Comparison of ENCODE assay signal across 8 cellular contexts in the genomic region with DNA sequence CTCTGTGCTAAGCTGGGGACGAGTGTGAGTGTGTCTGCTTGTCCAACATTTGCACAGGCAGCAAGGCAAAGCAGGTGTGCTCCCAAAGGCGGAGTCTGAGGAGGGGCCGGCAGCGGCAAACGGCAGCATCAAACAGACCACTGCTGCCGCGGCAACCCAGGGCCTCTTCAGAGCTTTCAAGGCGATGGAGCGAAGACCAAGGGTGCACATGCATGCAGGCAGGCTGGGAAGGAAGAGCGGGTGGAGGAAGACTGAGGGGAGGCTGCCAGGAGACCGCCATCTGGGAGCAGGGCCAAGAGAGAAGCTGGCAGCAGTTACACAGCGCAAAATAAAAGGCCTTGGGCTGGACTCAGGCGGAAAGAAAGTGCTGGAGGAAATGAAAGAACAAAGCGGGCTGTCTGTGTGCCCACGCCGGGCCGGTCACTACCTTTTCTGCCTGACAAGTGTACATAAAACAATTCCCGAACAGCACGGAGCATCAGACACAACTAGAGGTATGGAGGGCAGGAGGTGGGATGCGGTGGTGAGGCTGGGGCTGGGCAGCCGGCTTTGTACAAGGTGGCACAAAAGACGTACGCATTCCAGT. TPM values are rescaled to one million over a fixed set of nuclear protein-coding genes. Genes with fewer than 3 reads are reported as not detected.
A peak's percentile ranks its signal among the peaks of the same experiment; 100 is the strongest.
DNase-seq lines count a peak whose midpoint lies in the region; ATAC-seq and TF ChIP-seq lines count a peak whose summit lies in the region.

No MANE protein-coding gene starts in this region.

- H3K4me3 ChIP-seq in fibroblast of lung (replicated peaks in 1 of 4; ENCODE audit: control extremely low read depth in 1 of 4, insufficient read depth in 1 of 4, low read depth in 3 of 4, low read length in 4 of 4): no peak overlapping the region

- H2AFZ ChIP-seq in fibroblast of lung (ENCODE audit: low read length): no peak overlapping the region

- peak overlapping the region; percentile 3 for H3K4me2 ChIP-seq in fibroblast of lung (ENCODE audit: extremely low read depth, insufficient read depth, low read length)

- DNase-seq in DMS79 treated with DMSO at 0.1 percent for 48 hours (lab: John Stamatoyannopoulos, UW) (peak; percentile 87), NCI-H774 (lab: John Stamatoyannopoulos, UW) (peak; percentile 0), fibroblast of lung (ENCODE audit: low read depth in 2 of 2) (peak; percentile 83 to 88), occipital lobe (lab: John Stamatoyannopoulos, UW) (peak; percentile 72), cortex of kidney (lab: John Stamatoyannopoulos, UW) (no peak)
- no peak for DNase-seq in stimulated activated CD4-positive, alpha-beta T cell treated with anti-CD3 and anti-CD28 coated beads, Interleukin-4, amount 100 ng/mL, for 24 hours

- H3K27me3 ChIP-seq in fibroblast of lung (ENCODE audit: control insufficient read depth, insufficient read depth, low read length): no peaks in the 10 kb centered on the region

- H3K79me2 ChIP-seq in fibroblast of lung (ENCODE audit: control insufficient read depth, insufficient read depth, low read length): no peaks in the 10 kb centered on the region

- H3K4me1 ChIP-seq in fibroblast of lung (ENCODE audit: control insufficient read depth, extremely low read depth, insufficient read depth, low read length): peaks cover 46% of the 10 kb centered on the region

- no peaks in the 10 kb centered on the region for H4K20me1 ChIP-seq in fibroblast of lung (ENCODE audit: control insufficient read depth, extremely low read depth, insufficient read depth, low read length)

- TF ChIP-seq CTCF in fibroblast of lung (conservative IDR thresholded peaks at IDR 0.05 in 1 of 2, IDR thresholded peaks at IDR 0.05 in 1 of 2; ENCODE audit: low read depth in 1 of 2, low read length in 2 of 2): no peak

- no peak overlapping the region for H3K9ac ChIP-seq in fibroblast of lung (ENCODE audit: insufficient read depth, low read length)

- H3K9me3 ChIP-seq in fibroblast of lung (ENCODE audit: control insufficient read depth, insufficient read depth, low read depth, low read length): no peaks in the 10 kb centered on the region

- ATAC-seq in HG03342 (IDR thresholded peaks at IDR 0.05; ENCODE audit: unreplicated experiment) (no peak), GM19324 (IDR thresholded peaks at IDR 0.05; ENCODE audit: low FRiP score, unreplicated experiment) (no peak)

- no peak overlapping the region for H3K27ac ChIP-seq in fibroblast of lung (ENCODE audit: insufficient read depth, low read length)

- peaks cover 19% of the 10 kb centered on the region for H3K36me3 ChIP-seq in fibroblast of lung (ENCODE audit: control insufficient read depth, insufficient read depth, low read length)

RNA-seq across cellular contexts. Expression of a gene that starts 8.5 kb away (rescaled TPM):
- total RNA-seq in fibroblast of lung: 10.5 and 13.4 TPM in 2 replicates
- 17.4 and 21.9 TPM in 2 replicates for polyA plus RNA-seq in fibroblast of lung
- polyA plus RNA-seq in fibroblast of lung (2012): 15.6 and 21.0 TPM in 2 replicates
- 10.2 and 15.1 TPM in 2 replicates for polyA minus RNA-seq in fibroblast of lung (ENCODE audit: low replicate concordance)
- total RNA-seq in occipital lobe: 12.0 TPM

RNA-seq across cellular contexts. Expression of a gene that starts 25.9 kb away (rescaled TPM):
- total RNA-seq in fibroblast of lung (48.0 and 53.8 TPM in 2 replicates), occipital lobe (16.7 TPM)
- polyA plus RNA-seq in fibroblast of lung: 38.5 and 75.6 TPM in 2 replicates
- 45.5 and 79.1 TPM in 2 replicates for polyA plus RNA-seq in fibroblast of lung (2012)
- 109 and 204 TPM in 2 replicates for polyA minus RNA-seq in fibroblast of lung (ENCODE audit: low replicate concordance)

Comparison
In these comparisons a context has a peak if more than half of its experiments do, and no peak if none do; other contexts are left out.
1. DNase-seq: peak in DMS79 treated with DMSO at 0.1 percent for 48 hours (single experiment), NCI-H774 (single experiment), fibroblast of lung (2 of 2) and occipital lobe (single experiment); none in cortex of kidney (single experiment) and stimulated activated CD4-positive, alpha-beta T cell treated with anti-CD3 and anti-CD28 coated beads, Interleukin-4, amount 100 ng/mL, for 24 hours (single experiment).